8 cellular contexts compared by ENCODE assay signal in the genomic region with DNA sequence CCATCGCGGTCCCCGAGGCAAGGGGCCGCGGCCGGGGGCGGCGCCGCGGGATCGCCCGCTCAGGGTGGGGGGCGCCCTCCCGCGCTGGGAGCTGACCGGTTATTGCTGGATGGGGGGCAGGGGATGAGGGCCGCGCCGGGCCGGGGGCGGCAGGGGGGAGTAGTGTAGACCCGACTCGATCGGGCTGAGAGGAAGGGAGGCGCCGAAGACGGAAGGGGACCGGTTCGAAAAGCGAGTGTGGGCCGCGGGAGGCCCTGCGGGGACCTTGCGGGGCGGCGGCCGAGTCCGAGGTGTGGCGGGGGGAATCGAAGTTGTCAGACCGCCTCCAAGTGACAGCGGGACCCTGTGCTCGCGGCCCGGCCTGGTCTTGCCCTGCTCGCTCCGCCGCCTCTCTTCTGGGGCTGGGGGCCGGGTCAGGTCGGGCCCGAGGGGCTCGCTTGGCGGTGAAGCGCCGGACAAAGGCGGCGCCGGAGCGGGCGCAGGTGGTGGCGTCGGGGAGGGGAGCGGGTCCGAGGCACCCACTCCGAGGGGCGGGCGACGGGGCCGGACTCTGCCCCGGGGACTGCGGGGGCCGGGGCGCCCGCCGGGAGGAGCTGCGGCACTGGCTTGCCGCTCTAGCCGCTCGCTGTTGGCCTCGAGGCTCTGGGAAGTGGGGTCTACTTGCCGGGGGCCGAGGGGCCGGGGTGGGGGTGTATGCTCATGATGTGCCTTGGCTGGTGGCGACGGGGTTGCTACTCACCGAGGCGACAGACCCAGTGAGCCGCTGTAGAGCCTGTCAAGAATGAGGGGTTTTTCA. TPM values are rescaled to one million over a fixed set of nuclear protein-coding genes. Genes with fewer than 3 reads are reported as not detected.
DNase-seq lines count a peak whose midpoint lies in the region; ATAC-seq, FAIRE-seq and TF ChIP-seq lines count a peak whose summit lies in the region.

No MANE protein-coding gene starts in this region.

- 0% methylated on average over 8 of the region's 88 CpGs for WGBS in hepatocyte (ENCODE audit: low lambda C conversion rate, missing lambda C conversion rate)

- peaks cover 7% of the 10 kb centered on the region for H3K36me3 Mint-ChIP-seq in activated T-helper 17 cell treated with anti-CD3 and anti-CD28 coated beads, Interleukin-2, amount 50 U/mL, for 72 hours (ENCODE audit: low read depth)

- H3K79me2 ChIP-seq in DND-41 (ENCODE audit: insufficient read depth, low read length): peaks cover 58% of the 10 kb centered on the region
- peaks cover 50% of the 10 kb centered on the region for H3K79me2 ChIP-seq in hepatocyte

- ATAC-seq in DND-41 (ENCODE audit: insufficient read depth, low read depth) (no peak), GM21825 (IDR thresholded peaks at IDR 0.05; ENCODE audit: unreplicated experiment) (no peak)
- no peak for ATAC-seq in activated T-helper 17 cell treated with anti-CD3 and anti-CD28 coated beads, Interleukin-2, amount 50 U/mL, for 72 hours (replicated peaks)

- peak overlapping the region; percentile 65 for H3K9ac ChIP-seq in DND-41 (ENCODE audit: low read depth, low read length)

- H3K9me3 ChIP-seq in DND-41 (ENCODE audit: insufficient read depth, low read length, severe bottlenecking) (no peaks in the 10 kb centered on the region), hepatocyte (ENCODE audit: low read depth) (no peaks in the 10 kb centered on the region)

- no peaks in the 10 kb centered on the region for H3K9me3 Mint-ChIP-seq in activated T-helper 17 cell treated with anti-CD3 and anti-CD28 coated beads, Interleukin-2, amount 50 U/mL, for 72 hours

- H3K27ac ChIP-seq in DND-41 (ENCODE audit: low read length): no peak overlapping the region
- peak overlapping the region; percentile 67 for H3K27ac ChIP-seq in hepatocyte
- H3K27ac ChIP-seq in skin epidermis: peak overlapping the region in 16 of 21 experiments; percentile 10 to 81 (median 57)

- H3K4me1 Mint-ChIP-seq in activated T-helper 17 cell treated with anti-CD3 and anti-CD28 coated beads, Interleukin-2, amount 50 U/mL, for 72 hours: peaks cover 30% of the 10 kb centered on the region

- DNase-seq in DND-41 (peak; percentile 19), HK-2 (ENCODE audit: unreplicated experiment) (peak; percentile 19), hepatocyte (ENCODE audit: low spot score) (peak; percentile 77), NCI-H446 treated with DMSO at 0.1 percent for 48 hours (lab: John Stamatoyannopoulos, UW) (no peak), RCC 7860 (ENCODE audit: low spot score) (no peak)

- H3K9me2 ChIP-seq in hepatocyte (replicated peaks; ENCODE audit: insufficient read depth): no peaks in the 10 kb centered on the region

- TF ChIP-seq CTCF in DND-41 (IDR thresholded peaks at IDR 0.05; ENCODE audit: borderline replicate concordance, extremely low read depth, low read length, poor library complexity, severe bottlenecking) (no peak), hepatocyte (IDR thresholded peaks at IDR 0.05; ENCODE audit: poor library complexity) (peak; percentile 28)

- FAIRE-seq in RCC 7860 (lab: Jason Lieb, UNC): no peak

- H4K20me1 ChIP-seq in DND-41 (ENCODE audit: insufficient read depth, low read length): peaks cover 50% of the 10 kb centered on the region
- H4K20me1 ChIP-seq in hepatocyte (ENCODE audit: insufficient read depth, poor library complexity, severe bottlenecking): peaks cover 47% of the 10 kb centered on the region

- H3K4me3 Mint-ChIP-seq in activated T-helper 17 cell treated with anti-CD3 and anti-CD28 coated beads, Interleukin-2, amount 50 U/mL, for 72 hours: peak overlapping the region; percentile 72

- H3K4me2 ChIP-seq in DND-41 (ENCODE audit: insufficient read depth, low read length): peak overlapping the region; percentile 82
- H3K4me2 ChIP-seq in hepatocyte: peak overlapping the region; percentile 92

- H3K27ac Mint-ChIP-seq in activated T-helper 17 cell treated with anti-CD3 and anti-CD28 coated beads, Interleukin-2, amount 50 U/mL, for 72 hours: peak overlapping the region; percentile 74

- H3K4me1 ChIP-seq in DND-41 (ENCODE audit: insufficient read depth, low read length): peaks cover 38% of the 10 kb centered on the region
- H3K4me1 ChIP-seq in hepatocyte (ENCODE audit: insufficient read depth): peaks cover 50% of the 10 kb centered on the region

- H2AFZ ChIP-seq in DND-41 (ENCODE audit: low read depth, low read length): peak overlapping the region; percentile 26; the same call in 1 of the 2 replicates
- peak overlapping the region; percentile 39 for H2AFZ ChIP-seq in hepatocyte

- H3K36me3 ChIP-seq in DND-41 (ENCODE audit: insufficient read depth, low read length) (no peaks in the 10 kb centered on the region), hepatocyte (replicated peaks; ENCODE audit: insufficient read depth, low read depth) (no peaks in the 10 kb centered on the region)

- peak overlapping the region; percentile 49 to 61; a peak in 3 of 4 replicates for H3K4me3 ChIP-seq in DND-41 (ENCODE audit: low read depth in 1 of 2, low read length in 2 of 2)
- H3K4me3 ChIP-seq in hepatocyte: peak overlapping the region; percentile 94
- H3K4me3 ChIP-seq in skin epidermis: peak overlapping the region; percentile 78 to 95 (median 90)

- peaks cover 16% of the 10 kb centered on the region for H3K27me3 Mint-ChIP-seq in activated T-helper 17 cell treated with anti-CD3 and anti-CD28 coated beads, Interleukin-2, amount 50 U/mL, for 72 hours

- H3K27me3 ChIP-seq in DND-41 (ENCODE audit: insufficient read depth, low read length, poor library complexity): peaks cover 19% of the 10 kb centered on the region
- peaks cover 10% of the 10 kb centered on the region for H3K27me3 ChIP-seq in hepatocyte

RNA-seq across cellular contexts. Expression of a gene that starts 1.2 kb away (rescaled TPM):
- 10 to 100 TPM; 16.6 to 20.3 TPM for total RNA-seq in activated T-helper 17 cell treated with anti-CD3 and anti-CD28 coated beads, Interleukin-2, amount 50 U/mL, for 72 hours
- total RNA-seq in hepatocyte: 10.6 and 17.2 TPM in 2 replicates
- polyA plus RNA-seq in hepatocyte: 12.3 and 13.9 TPM in 2 replicates

RNA-seq across cellular contexts. Expression of a gene that starts 28.9 kb away (rescaled TPM):
- 10 to 100 TPM in 1 of 2 donors, 1 to 10 TPM in 1; 6.0 to 12.1 TPM for total RNA-seq in activated T-helper 17 cell treated with anti-CD3 and anti-CD28 coated beads, Interleukin-2, amount 50 U/mL, for 72 hours
- 15.2 and 16.6 TPM in 2 replicates for total RNA-seq in hepatocyte
- 15.7 and 16.8 TPM in 2 replicates for polyA plus RNA-seq in hepatocyte

RNA-seq across cellular contexts. Expression of a gene that starts 36.3 kb away (rescaled TPM):
- total RNA-seq in activated T-helper 17 cell treated with anti-CD3 and anti-CD28 coated beads, Interleukin-2, amount 50 U/mL, for 72 hours: 10 to 100 TPM; 48.8 to 57.9 TPM
- total RNA-seq in hepatocyte: 27.1 and 31.5 TPM in 2 replicates
- 56.6 and 71.6 TPM in 2 replicates for polyA plus RNA-seq in hepatocyte

RNA-seq across cellular contexts. Expression of a gene that starts 59.4 kb away (rescaled TPM):
- total RNA-seq in activated T-helper 17 cell treated with anti-CD3 and anti-CD28 coated beads, Interleukin-2, amount 50 U/mL, for 72 hours: 10 to 100 TPM; 48.5 to 65.9 TPM
- total RNA-seq in hepatocyte: 22.9 and 24.0 TPM in 2 replicates
- polyA plus RNA-seq in hepatocyte: 14.0 and 14.9 TPM in 2 replicates

Comparison
In these comparisons a context has a peak if more than half of its experiments do, and no peak if none do; other contexts are left out.
1. DNase-seq: peak in DND-41 (single experiment), HK-2 (single experiment) and hepatocyte (single experiment); none in NCI-H446 treated with DMSO at 0.1 percent for 48 hours (single experiment) and RCC 7860 (single experiment).
2. Peak in every context shown above with its lines, with median percentiles within 50 percentile points of each other: H3K4me3 ChIP-seq.